ENCODE assay signal across 2 cellular contexts in the genomic region with DNA sequence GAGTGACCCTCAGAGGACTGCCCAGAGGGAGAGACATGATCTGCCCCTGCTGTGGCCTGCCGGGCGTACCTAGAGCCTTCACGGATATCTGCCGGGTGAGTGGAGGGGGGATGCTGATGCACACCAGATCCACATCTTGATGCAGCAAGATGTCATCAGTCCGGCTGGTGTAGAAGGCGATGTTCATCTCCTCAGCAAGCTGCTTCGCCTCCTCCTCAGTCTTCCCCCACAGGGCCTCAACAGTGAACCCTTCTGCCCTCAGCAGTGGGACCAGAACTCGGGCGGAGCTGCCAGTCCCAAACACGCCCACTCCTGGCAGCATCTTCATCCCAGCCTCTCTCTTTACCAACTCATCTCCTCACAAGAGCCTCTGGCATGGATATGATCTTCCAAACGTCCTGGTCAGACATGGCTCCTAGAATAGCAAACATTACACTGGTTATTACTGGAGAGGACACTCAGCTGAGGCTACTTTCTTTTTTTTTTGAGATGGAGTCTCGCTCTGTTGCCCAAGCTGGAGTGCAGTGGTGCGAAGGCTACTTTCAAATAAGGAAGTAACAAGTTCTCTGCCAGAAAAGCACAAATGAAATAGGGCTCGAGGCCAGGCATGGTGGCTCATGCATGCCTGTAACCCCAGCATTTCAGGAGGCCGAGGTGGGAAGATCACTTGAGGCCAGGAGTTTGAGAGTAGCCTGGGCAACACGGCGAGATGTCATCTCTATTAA.
TF ChIP-seq lines count a peak whose summit lies in the region.

No MANE protein-coding gene starts in this region.

TF ChIP-seq in liver, 16 proteins besides CTCF, POLR2A, EP300 and RAD21:
- TF ChIP-seq HNF4A (conservative IDR thresholded peaks at IDR 0.05) (no peak), FOXA1 (IDR thresholded peaks at IDR 0.05) (no peak), YY1 (IDR thresholded peaks at IDR 0.05) (no peak), SP1 (IDR thresholded peaks at IDR 0.05) (no peak), NR2F2 (IDR thresholded peaks at IDR 0.05) (no peak), JUND (IDR thresholded peaks at IDR 0.05) (no peak)
- TF ChIP-seq, protein P1, sequence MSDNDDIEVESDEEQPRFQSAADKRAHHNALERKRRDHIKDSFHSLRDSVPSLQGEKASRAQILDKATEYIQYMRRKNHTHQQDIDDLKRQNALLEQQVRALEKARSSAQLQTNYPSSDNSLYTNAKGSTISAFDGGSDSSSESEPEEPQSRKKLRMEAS (IDR thresholded peaks at IDR 0.05): no peak
- TF ChIP-seq, protein P2, sequence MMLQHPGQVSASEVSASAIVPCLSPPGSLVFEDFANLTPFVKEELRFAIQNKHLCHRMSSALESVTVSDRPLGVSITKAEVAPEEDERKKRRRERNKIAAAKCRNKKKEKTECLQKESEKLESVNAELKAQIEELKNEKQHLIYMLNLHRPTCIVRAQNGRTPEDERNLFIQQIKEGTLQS (IDR thresholded peaks at IDR 0.05): no peak

TF ChIP-seq in HepG2, 621 proteins besides CTCF, POLR2A, EP300 and RAD21:
- TF ChIP-seq, protein P3, sequence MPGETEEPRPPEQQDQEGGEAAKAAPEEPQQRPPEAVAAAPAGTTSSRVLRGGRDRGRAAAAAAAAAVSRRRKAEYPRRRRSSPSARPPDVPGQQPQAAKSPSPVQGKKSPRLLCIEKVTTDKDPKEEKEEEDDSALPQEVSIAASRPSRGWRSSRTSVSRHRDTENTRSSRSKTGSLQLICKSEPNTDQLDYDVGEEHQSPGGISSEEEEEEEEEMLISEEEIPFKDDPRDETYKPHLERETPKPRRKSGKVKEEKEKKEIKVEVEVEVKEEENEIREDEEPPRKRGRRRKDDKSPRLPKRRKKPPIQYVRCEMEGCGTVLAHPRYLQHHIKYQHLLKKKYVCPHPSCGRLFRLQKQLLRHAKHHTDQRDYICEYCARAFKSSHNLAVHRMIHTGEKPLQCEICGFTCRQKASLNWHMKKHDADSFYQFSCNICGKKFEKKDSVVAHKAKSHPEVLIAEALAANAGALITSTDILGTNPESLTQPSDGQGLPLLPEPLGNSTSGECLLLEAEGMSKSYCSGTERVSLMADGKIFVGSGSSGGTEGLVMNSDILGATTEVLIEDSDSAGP (CRISPR knock-in tag; IDR thresholded peaks at IDR 0.05; ENCODE audit: borderline replicate concordance): no peak
- TF ChIP-seq, protein P1 (IDR thresholded peaks at IDR 0.05): no peak
- TF ChIP-seq ZNF3 (CRISPR knock-in tag; IDR thresholded peaks at IDR 0.05) (no peak), ZNF484 (CRISPR knock-in tag; IDR thresholded peaks at IDR 0.05; ENCODE audit: borderline replicate concordance, low read depth) (no peak), ZNF724P (CRISPR knock-in tag; IDR thresholded peaks at IDR 0.05; ENCODE audit: borderline replicate concordance) (no peak)
- TF ChIP-seq, protein P4, sequence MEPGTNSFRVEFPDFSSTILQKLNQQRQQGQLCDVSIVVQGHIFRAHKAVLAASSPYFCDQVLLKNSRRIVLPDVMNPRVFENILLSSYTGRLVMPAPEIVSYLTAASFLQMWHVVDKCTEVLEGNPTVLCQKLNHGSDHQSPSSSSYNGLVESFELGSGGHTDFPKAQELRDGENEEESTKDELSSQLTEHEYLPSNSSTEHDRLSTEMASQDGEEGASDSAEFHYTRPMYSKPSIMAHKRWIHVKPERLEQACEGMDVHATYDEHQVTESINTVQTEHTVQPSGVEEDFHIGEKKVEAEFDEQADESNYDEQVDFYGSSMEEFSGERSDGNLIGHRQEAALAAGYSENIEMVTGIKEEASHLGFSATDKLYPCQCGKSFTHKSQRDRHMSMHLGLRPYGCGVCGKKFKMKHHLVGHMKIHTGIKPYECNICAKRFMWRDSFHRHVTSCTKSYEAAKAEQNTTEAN (CRISPR knock-in tag; conservative IDR thresholded peaks at IDR 0.05): no peak
- TF ChIP-seq, protein P5, sequence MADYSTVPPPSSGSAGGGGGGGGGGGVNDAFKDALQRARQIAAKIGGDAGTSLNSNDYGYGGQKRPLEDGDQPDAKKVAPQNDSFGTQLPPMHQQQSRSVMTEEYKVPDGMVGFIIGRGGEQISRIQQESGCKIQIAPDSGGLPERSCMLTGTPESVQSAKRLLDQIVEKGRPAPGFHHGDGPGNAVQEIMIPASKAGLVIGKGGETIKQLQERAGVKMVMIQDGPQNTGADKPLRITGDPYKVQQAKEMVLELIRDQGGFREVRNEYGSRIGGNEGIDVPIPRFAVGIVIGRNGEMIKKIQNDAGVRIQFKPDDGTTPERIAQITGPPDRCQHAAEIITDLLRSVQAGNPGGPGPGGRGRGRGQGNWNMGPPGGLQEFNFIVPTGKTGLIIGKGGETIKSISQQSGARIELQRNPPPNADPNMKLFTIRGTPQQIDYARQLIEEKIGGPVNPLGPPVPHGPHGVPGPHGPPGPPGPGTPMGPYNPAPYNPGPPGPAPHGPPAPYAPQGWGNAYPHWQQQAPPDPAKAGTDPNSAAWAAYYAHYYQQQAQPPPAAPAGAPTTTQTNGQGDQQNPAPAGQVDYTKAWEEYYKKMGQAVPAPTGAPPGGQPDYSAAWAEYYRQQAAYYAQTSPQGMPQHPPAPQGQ (CRISPR knock-in tag; IDR thresholded peaks at IDR 0.05; ENCODE audit: borderline replicate concordance): no peak
